Comparison of ENCODE assay signal across 1 cellular context in the genomic region with DNA sequence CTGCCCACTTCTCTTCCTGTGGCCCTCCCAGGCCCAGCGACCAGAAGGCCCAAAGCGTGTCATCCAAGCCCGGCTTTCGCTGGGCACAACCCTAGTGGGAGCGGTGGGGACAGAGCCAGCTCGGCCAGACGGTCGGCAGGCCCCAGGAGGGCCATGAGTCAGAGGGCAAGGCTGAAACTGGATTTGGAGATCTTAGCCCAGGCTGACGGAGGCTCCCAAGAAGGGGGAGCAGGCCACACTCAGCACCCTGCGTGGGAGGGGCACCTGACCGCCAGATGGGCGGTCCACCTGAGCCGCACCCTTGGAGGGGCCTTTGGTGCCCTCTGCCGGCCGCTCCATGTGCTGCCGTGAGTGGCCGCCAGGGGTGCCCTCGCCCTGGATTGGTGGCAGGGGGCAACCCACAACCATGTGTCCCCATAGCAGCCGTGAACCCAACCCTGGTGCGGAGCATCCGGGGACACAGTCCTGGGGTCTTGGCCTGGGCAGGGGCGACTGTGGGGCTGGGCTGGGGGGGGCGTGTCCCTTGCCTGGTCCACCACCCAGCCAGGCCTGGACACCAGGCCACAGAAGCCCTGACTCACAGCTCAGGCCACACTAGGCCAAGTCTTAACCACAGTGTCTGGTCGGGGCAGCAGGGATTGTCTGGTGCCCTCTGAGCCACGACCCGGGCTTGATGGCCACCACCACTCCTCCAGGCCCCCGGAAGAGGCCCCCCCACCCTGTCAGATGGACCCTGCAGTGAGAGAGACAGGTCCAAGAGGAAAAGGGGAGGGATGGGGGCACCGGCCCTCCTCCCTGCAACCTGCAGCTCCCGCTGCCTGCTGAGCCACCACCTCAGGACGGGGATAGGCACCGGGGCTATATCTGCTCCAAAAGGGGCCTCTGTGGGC.
TF ChIP-seq lines count a peak whose summit lies in the region.

No MANE protein-coding gene starts in this region.

TF ChIP-seq in HepG2, 621 proteins besides CTCF, POLR2A, EP300 and RAD21 (continued from another document and continues in another):
- TF ChIP-seq UBTF (CRISPR knock-in tag; IDR thresholded peaks at IDR 0.05) (peak; percentile 71), NR1H2 (CRISPR knock-in tag; IDR thresholded peaks at IDR 0.05; ENCODE audit: borderline replicate concordance, low read depth) (no peak), REXO4 (CRISPR knock-in tag; IDR thresholded peaks at IDR 0.05; ENCODE audit: borderline replicate concordance) (no peak), ZNF276 (CRISPR knock-in tag; IDR thresholded peaks at IDR 0.05; ENCODE audit: low read depth) (no peak), TEAD2 (CRISPR knock-in tag; IDR thresholded peaks at IDR 0.05) (no peak), ZNF430 (CRISPR knock-in tag; IDR thresholded peaks at IDR 0.05) (peak; percentile 74; the same call in 1 of the 2 replicates), ZSCAN22 (CRISPR knock-in tag; IDR thresholded peaks at IDR 0.05) (no peak), ZNF749 (CRISPR knock-in tag; IDR thresholded peaks at IDR 0.05; ENCODE audit: borderline replicate concordance) (no peak), RFXANK (CRISPR knock-in tag; IDR thresholded peaks at IDR 0.05) (no peak), NAIF1 (CRISPR knock-in tag; IDR thresholded peaks at IDR 0.05; ENCODE audit: borderline replicate concordance) (no peak), ZNF570 (CRISPR knock-in tag; IDR thresholded peaks at IDR 0.05; ENCODE audit: borderline replicate concordance) (no peak), ZFP1 (CRISPR knock-in tag; IDR thresholded peaks at IDR 0.05) (0 out of 2 replicates have a peak, but pooled peaks have one; percentile 27), ZFP91 (CRISPR knock-in tag; IDR thresholded peaks at IDR 0.05; ENCODE audit: borderline replicate concordance) (peak; percentile 57; the same call in 1 of the 2 replicates), ZNF512B (CRISPR knock-in tag; IDR thresholded peaks at IDR 0.05; ENCODE audit: borderline replicate concordance) (no peak), KDM4B (CRISPR knock-in tag; IDR thresholded peaks at IDR 0.05) (no peak), ZBTB42 (CRISPR knock-in tag; IDR thresholded peaks at IDR 0.05) (no peak), HOXA7 (CRISPR knock-in tag; IDR thresholded peaks at IDR 0.05) (no peak), TP53 (CRISPR knock-in tag; conservative IDR thresholded peaks at IDR 0.05) (0 out of 2 replicates have a peak, but pooled peaks have one; percentile 23), ZNF225 (CRISPR knock-in tag; IDR thresholded peaks at IDR 0.05) (no peak), HNRNPK (IDR thresholded peaks at IDR 0.05; ENCODE audit: low read depth, low read length, poor library complexity, severe bottlenecking) (no peak), ZSCAN12 (CRISPR knock-in tag; IDR thresholded peaks at IDR 0.05) (no peak), SALL2 (CRISPR knock-in tag; IDR thresholded peaks at IDR 0.05) (0 out of 2 replicates have a peak, but pooled peaks have one; percentile 45), ZNF234 (CRISPR knock-in tag; conservative IDR thresholded peaks at IDR 0.05) (no peak), ARID4A (CRISPR knock-in tag; IDR thresholded peaks at IDR 0.05; ENCODE audit: borderline replicate concordance) (no peak; the same call in 1 of the 2 replicates), ZNF296 (CRISPR knock-in tag; conservative IDR thresholded peaks at IDR 0.05) (peak; percentile 54; the same call in 1 of the 2 replicates), ZBTB49 (CRISPR knock-in tag; IDR thresholded peaks at IDR 0.05; ENCODE audit: borderline replicate concordance) (no peak), SALL1 (CRISPR knock-in tag; IDR thresholded peaks at IDR 0.05) (peak; percentile 25; the same call in 1 of the 2 replicates), ZNF644 (CRISPR knock-in tag; IDR thresholded peaks at IDR 0.05; ENCODE audit: low read depth) (no peak), FOSL2 (CRISPR knock-in tag; IDR thresholded peaks at IDR 0.05) (no peak; the same call in 1 of the 2 replicates)
- TF ChIP-seq, protein P1, sequence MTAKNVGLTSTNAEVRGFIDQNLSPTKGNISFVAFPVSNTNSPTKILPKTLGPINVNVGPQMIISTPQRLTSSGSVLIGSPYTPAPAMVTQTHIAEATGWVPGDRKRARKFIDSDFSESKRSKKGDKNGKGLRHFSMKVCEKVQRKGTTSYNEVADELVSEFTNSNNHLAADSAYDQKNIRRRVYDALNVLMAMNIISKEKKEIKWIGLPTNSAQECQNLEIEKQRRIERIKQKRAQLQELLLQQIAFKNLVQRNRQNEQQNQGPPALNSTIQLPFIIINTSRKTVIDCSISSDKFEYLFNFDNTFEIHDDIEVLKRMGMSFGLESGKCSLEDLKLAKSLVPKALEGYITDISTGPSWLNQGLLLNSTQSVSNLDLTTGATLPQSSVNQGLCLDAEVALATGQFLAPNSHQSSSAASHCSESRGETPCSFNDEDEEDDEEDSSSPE (CRISPR knock-in tag; IDR thresholded peaks at IDR 0.05), result no peak
- TF ChIP-seq, protein P2, sequence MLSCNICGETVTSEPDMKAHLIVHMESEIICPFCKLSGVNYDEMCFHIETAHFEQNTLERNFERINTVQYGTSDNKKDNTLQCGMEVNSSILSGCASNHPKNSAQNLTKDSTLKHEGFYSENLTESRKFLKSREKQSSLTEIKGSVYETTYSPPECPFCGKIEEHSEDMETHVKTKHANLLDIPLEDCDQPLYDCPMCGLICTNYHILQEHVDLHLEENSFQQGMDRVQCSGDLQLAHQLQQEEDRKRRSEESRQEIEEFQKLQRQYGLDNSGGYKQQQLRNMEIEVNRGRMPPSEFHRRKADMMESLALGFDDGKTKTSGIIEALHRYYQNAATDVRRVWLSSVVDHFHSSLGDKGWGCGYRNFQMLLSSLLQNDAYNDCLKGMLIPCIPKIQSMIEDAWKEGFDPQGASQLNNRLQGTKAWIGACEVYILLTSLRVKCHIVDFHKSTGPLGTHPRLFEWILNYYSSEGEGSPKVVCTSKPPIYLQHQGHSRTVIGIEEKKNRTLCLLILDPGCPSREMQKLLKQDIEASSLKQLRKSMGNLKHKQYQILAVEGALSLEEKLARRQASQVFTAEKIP (CRISPR knock-in tag; IDR thresholded peaks at IDR 0.05; ENCODE audit: borderline replicate concordance), result no peak
- TF ChIP-seq, protein P3, sequence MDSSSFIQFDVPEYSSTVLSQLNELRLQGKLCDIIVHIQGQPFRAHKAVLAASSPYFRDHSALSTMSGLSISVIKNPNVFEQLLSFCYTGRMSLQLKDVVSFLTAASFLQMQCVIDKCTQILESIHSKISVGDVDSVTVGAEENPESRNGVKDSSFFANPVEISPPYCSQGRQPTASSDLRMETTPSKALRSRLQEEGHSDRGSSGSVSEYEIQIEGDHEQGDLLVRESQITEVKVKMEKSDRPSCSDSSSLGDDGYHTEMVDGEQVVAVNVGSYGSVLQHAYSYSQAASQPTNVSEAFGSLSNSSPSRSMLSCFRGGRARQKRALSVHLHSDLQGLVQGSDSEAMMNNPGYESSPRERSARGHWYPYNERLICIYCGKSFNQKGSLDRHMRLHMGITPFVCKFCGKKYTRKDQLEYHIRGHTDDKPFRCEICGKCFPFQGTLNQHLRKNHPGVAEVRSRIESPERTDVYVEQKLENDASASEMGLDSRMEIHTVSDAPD (CRISPR knock-in tag; IDR thresholded peaks at IDR 0.05), result peak; percentile 70
